In genomic region chr9:85941966-85942912, GRCh38 we compare ENCODE assay signal across 9 cellular contexts. TPM values are rescaled to one million over a fixed set of nuclear protein-coding genes. Genes with fewer than 3 reads are reported as not detected.
DNase-seq lines count a peak whose midpoint lies in the region; ATAC-seq and TF ChIP-seq lines count a peak whose summit lies in the region.
"Had no signal": no experiment of that assay in that cellular context is flagged by ENCODE, and none has a peak within 500 bp of the region (broad histone marks: within the 10 kb centered on the region; RNA-seq: fewer than 3 reads in every experiment).

No MANE protein-coding gene starts in this region.

- H3K27ac Mint-ChIP-seq in naive thymus-derived CD8-positive, alpha-beta T cell: peak overlapping the region in 6 of 10 donors; percentile 81 to 99 (median 93)

- peaks cover 0 to 58% (median 49%) of the 10 kb centered on the region in 11 experiments; a peak in 15 of 22 replicates for H4K20me1 ChIP-seq in BLaER1 treated with 17β-estradiol and CSF1 and Interleukin-3, amounts not matched to agents 10 nM and 100 nM
- no peaks in the 10 kb centered on the region; the same call in 1 of the 2 replicates for H4K20me1 ChIP-seq in Karpas-422 (ENCODE audit: insufficient read depth, low read depth, low read length)

- no peak for ATAC-seq in naive thymus-derived CD8-positive, alpha-beta T cell
- ATAC-seq in HG02571 (IDR thresholded peaks at IDR 0.05; ENCODE audit: unreplicated experiment) (no peak), HG03469 (IDR thresholded peaks at IDR 0.05; ENCODE audit: unreplicated experiment) (no peak)

- peak overlapping the region; percentile 81 to 100 (median 93) for H3K4me3 ChIP-seq in BLaER1 treated with 17β-estradiol and CSF1 and Interleukin-3, amounts not matched to agents 10 nM and 100 nM
- peak overlapping the region; percentile 94 for H3K4me3 ChIP-seq in Karpas-422 (ENCODE audit: low read length)
- H3K4me3 ChIP-seq in coronary artery: peak overlapping the region; percentile 85

- H3K27me3 Mint-ChIP-seq in naive thymus-derived CD8-positive, alpha-beta T cell: no peaks in the 10 kb centered on the region

- DNase-seq in Karpas-422 (peak; percentile 46), coronary artery (ENCODE audit: low spot score) (no peak)
- peak in 1 of 10 donors; percentile 18 for DNase-seq in naive thymus-derived CD8-positive, alpha-beta T cell
- DNase-seq in stimulated activated CD8-positive, alpha-beta memory T cell treated with anti-CD3 and anti-CD28 coated beads, Interleukin-4, amount 100 ng/mL, for 48 hours: no peak
- no peak for DNase-seq in stimulated activated CD4-positive, alpha-beta T cell treated with anti-CD3 and anti-CD28 coated beads, Interleukin-4, amount 100 ng/mL, for 1 hour
- DNase-seq: amniotic stem cell had no signal

- H3K9ac ChIP-seq in BLaER1 treated with 17β-estradiol and CSF1 and Interleukin-3, amounts not matched to agents 10 nM and 100 nM: peak overlapping the region; percentile 89 to 96 (median 93)
- peak overlapping the region; percentile 92 for H3K9ac ChIP-seq in Karpas-422 (ENCODE audit: low read length)

- TF ChIP-seq CTCF in coronary artery (IDR thresholded peaks at IDR 0.05): no peak

- H3K27ac ChIP-seq in BLaER1 treated with 17β-estradiol and CSF1 and Interleukin-3, amounts not matched to agents 10 nM and 100 nM: peak overlapping the region; percentile 83 to 95 (median 89); a peak in 21 of 22 replicates
- H3K27ac ChIP-seq in Karpas-422 (ENCODE audit: low read length) (peak overlapping the region; percentile 48; the same call in 1 of the 2 replicates), coronary artery (peak overlapping the region; percentile 93 to 94)

- H3K4me2 ChIP-seq in BLaER1 treated with 17β-estradiol and CSF1 and Interleukin-3, amounts not matched to agents 10 nM and 100 nM: peak overlapping the region; percentile 75 to 94 (median 86)
- H3K4me2 ChIP-seq in Karpas-422 (ENCODE audit: low read depth, low read length, poor library complexity, severe bottlenecking): peak overlapping the region; percentile 94

- H3K4me1 Mint-ChIP-seq in naive thymus-derived CD8-positive, alpha-beta T cell: peaks cover 8 to 25% (median 16%) of the 10 kb centered on the region in 4 donors

- POLR2A ChIA-PET in naive thymus-derived CD8-positive, alpha-beta T cell (lab: Charles Lee): interaction anchor here (0.8 to 1.1 kb wide), 2 partner anchors 219 to 340 kb away, joined by 3 to 5 read pairs; partner anchors contain the start of gene ISCA1

- H3K4me3 Mint-ChIP-seq in naive thymus-derived CD8-positive, alpha-beta T cell: peak overlapping the region in 6 of 10 donors; percentile 80 to 91 (median 88)

- peaks cover 0 to 5% (median 0%) of the 10 kb centered on the region in 11 experiments; a peak in 1 of 22 replicates for H3K9me3 ChIP-seq in BLaER1 treated with 17β-estradiol and CSF1 and Interleukin-3, amounts not matched to agents 10 nM and 100 nM (replicated peaks in 1 of 11)
- H3K9me3 ChIP-seq in Karpas-422 (ENCODE audit: low read length): no peaks in the 10 kb centered on the region

- H3K9me2 ChIP-seq in Karpas-422 (replicated peaks; ENCODE audit: insufficient read depth, low read length): no peaks in the 10 kb centered on the region

- H3K27me3 ChIP-seq in BLaER1 treated with 17β-estradiol and CSF1 and Interleukin-3, amounts not matched to agents 10 nM and 100 nM: no peaks in the 10 kb centered on the region
- no peaks in the 10 kb centered on the region for H3K27me3 ChIP-seq in Karpas-422 (ENCODE audit: low read length)

- peaks cover 6 to 23% (median 11%) of the 10 kb centered on the region in 3 donors for H3K36me3 Mint-ChIP-seq in naive thymus-derived CD8-positive, alpha-beta T cell

- no peak overlapping the region for H2AFZ ChIP-seq in Karpas-422 (ENCODE audit: low read length)

- peaks cover 62% of the 10 kb centered on the region for H3K79me2 ChIP-seq in Karpas-422 (ENCODE audit: low read length)

- peaks cover 43 to 50% (median 47%) of the 10 kb centered on the region in 11 experiments for H3K36me3 ChIP-seq in BLaER1 treated with 17β-estradiol and CSF1 and Interleukin-3, amounts not matched to agents 10 nM and 100 nM
- H3K36me3 ChIP-seq in Karpas-422 (ENCODE audit: insufficient read depth, low read length): peaks cover 40% of the 10 kb centered on the region

- H3K9me3 Mint-ChIP-seq in naive thymus-derived CD8-positive, alpha-beta T cell: no peaks in the 10 kb centered on the region

- peaks cover 29 to 50% (median 41%) of the 10 kb centered on the region in 10 experiments for H3K4me1 ChIP-seq in BLaER1 treated with 17β-estradiol and CSF1 and Interleukin-3, amounts not matched to agents 10 nM and 100 nM
- peaks cover 36% of the 10 kb centered on the region for H3K4me1 ChIP-seq in Karpas-422 (ENCODE audit: low read length)

RNA-seq across cellular contexts. Expression of gene NAA35, which starts 1.3 kb away (rescaled TPM):
- 21.9 and 35.6 TPM in 2 replicates for total RNA-seq in Karpas-422 (2014; rRNA removed; shearing (Covaris generic); ENCODE audit: low replicate concordance)
- total RNA-seq in naive thymus-derived CD8-positive, alpha-beta T cell: 10 to 100 TPM; 29.5 to 32.3 TPM
- 10 to 100 TPM; 15.0 to 16.3 (median 15.6) TPM for polyA plus RNA-seq in naive thymus-derived CD8-positive, alpha-beta T cell
